22 cellular contexts compared by ENCODE assay signal in the genomic region with DNA sequence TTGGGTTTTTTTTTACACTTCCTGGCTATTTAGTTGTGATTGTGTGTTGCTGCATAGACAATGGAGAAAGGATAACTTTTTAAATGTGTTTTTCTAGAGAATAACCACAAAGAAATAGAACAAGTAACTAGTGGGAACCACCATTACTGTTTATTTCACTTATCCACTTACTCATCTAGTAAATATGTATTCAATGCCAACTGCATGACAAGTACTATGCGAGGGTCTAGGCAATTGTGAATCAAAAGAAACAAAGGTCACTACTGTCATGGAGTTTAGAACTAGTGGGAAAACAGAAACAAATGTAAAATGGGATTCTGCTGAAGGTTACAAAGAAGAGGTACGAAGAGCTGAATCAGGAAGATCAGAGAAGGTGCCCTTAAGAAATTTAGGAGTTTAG.
A peak's percentile ranks its signal among the peaks of the same experiment; 100 is the strongest.
DNase-seq lines count a peak whose midpoint lies in the region; ATAC-seq and TF ChIP-seq lines count a peak whose summit lies in the region.
"Had no signal": no experiment of that assay in that cellular context is flagged by ENCODE, and none has a peak within 500 bp of the region (broad histone marks: within the 10 kb centered on the region; RNA-seq: fewer than 3 reads in every experiment).

No MANE protein-coding gene starts in this region.

- intact Hi-C loops in ascending aorta (cut with DNase I) = no loop called here

- peak overlapping the region; percentile 9 for H2AFZ ChIP-seq in smooth muscle cell (ENCODE audit: low read depth)

- peaks cover 5% of the 10 kb centered on the region; the same call in 1 of the 2 replicates for H3K9me3 Mint-ChIP-seq in WTC11

- WGBS in smooth muscle cell (ENCODE audit: low lambda C conversion rate) = 41% methylated on average over 2 of the region's 2 CpGs

- H3K36me3 Mint-ChIP-seq in WTC11 = no peaks in the 10 kb centered on the region
- H3K36me3 Mint-ChIP-seq: activated naive CD8-positive, alpha-beta T cell treated with anti-CD3 and anti-CD28 coated beads, Interleukin-2, amount 10 ng/mL, durations not matched to agents 7 days and 5 days had no signal

- H3K9ac ChIP-seq in smooth muscle cell (ENCODE audit: low read depth) = no peak overlapping the region

- no peaks in the 10 kb centered on the region for H3K27me3 Mint-ChIP-seq in WTC11 (ENCODE audit: low read depth)
- H3K27me3 Mint-ChIP-seq: activated naive CD8-positive, alpha-beta T cell treated with anti-CD3 and anti-CD28 coated beads, Interleukin-2, amount 10 ng/mL, durations not matched to agents 7 days and 5 days had no signal

- H3K27me3 ChIP-seq in smooth muscle cell (ENCODE audit: low read depth) (no peaks in the 10 kb centered on the region), ascending aorta (no peaks in the 10 kb centered on the region)
- H3K27me3 ChIP-seq: gastrocnemius medialis had no signal

- H3K4me1 ChIP-seq in smooth muscle cell (ENCODE audit: low read depth) = peaks cover 5% of the 10 kb centered on the region
- no peaks in the 10 kb centered on the region for H3K4me1 ChIP-seq in ascending aorta
- H3K4me1 ChIP-seq: gastrocnemius medialis had no signal

- H3K4me1 Mint-ChIP-seq in WTC11 = peaks cover 17% of the 10 kb centered on the region
- H3K4me1 Mint-ChIP-seq: activated naive CD8-positive, alpha-beta T cell treated with anti-CD3 and anti-CD28 coated beads, Interleukin-2, amount 10 ng/mL, durations not matched to agents 7 days and 5 days had no signal

- no peak; the same call in 1 of the 2 replicates for ATAC-seq in WTC11
- ATAC-seq in GM21529 (IDR thresholded peaks at IDR 0.05; ENCODE audit: unreplicated experiment) = no peak
- ATAC-seq: gastrocnemius medialis, right cardiac atrium had no signal

- H4K20me1 ChIP-seq in smooth muscle cell (ENCODE audit: low read depth) = no peaks in the 10 kb centered on the region

- H3K4me3 ChIP-seq in smooth muscle cell (no peak overlapping the region), ascending aorta (no peak overlapping the region)
- H3K4me3 ChIP-seq: gastrocnemius medialis, lung had no signal

- peak overlapping the region; percentile 28 for H3K27ac ChIP-seq in smooth muscle cell (ENCODE audit: low read depth)
- no peak overlapping the region for H3K27ac ChIP-seq in ascending aorta
- H3K27ac ChIP-seq: 22Rv1, gastrocnemius medialis had no signal

- H3K9me3 ChIP-seq in smooth muscle cell (replicated peaks; ENCODE audit: low read depth) = no peaks in the 10 kb centered on the region
- no peaks in the 10 kb centered on the region for H3K9me3 ChIP-seq in ascending aorta
- H3K9me3 ChIP-seq: gastrocnemius medialis had no signal

- no peak overlapping the region for H3K4me3 Mint-ChIP-seq in WTC11
- H3K4me3 Mint-ChIP-seq: activated naive CD8-positive, alpha-beta T cell treated with anti-CD3 and anti-CD28 coated beads, Interleukin-2, amount 10 ng/mL, durations not matched to agents 7 days and 5 days had no signal

- no peaks in the 10 kb centered on the region for H3K79me2 ChIP-seq in smooth muscle cell (ENCODE audit: low read depth)

- H3K4me2 ChIP-seq in smooth muscle cell = peak overlapping the region; percentile 9

- DNase-seq in DMS53 (lab: John Stamatoyannopoulos, UW) = peak; percentile 0
- DNase-seq in DMS53 treated with DMSO at 0.1 percent for 48 hours (lab: John Stamatoyannopoulos, UW; ENCODE audit: unreplicated experiment) = no peak
- no peak for DNase-seq in WTC11 (ENCODE audit: low spot score)
- DNase-seq in fibroblast of peridontal ligament (ENCODE audit: extremely low read depth) = peak; percentile 44
- no peak for DNase-seq in smooth muscle cell (lab: John Stamatoyannopoulos, UW; ENCODE audit: unreplicated experiment)
- DNase-seq in ascending aorta (ENCODE audit: low spot score in 2 of 2) = no peak
- no peak for DNase-seq in stimulated activated CD4-positive, alpha-beta T cell treated with anti-CD3 and anti-CD28 coated beads, Interleukin-2, amount 100 ng/mL, for 48 hours
- DNase-seq: activated CD4-positive, alpha-beta T cell treated with anti-CD3 and anti-CD28 coated beads for 4 hours; activated naive CD8-positive, alpha-beta T cell treated with anti-CD3 and anti-CD28 coated beads, Interleukin-2, amount 10 ng/mL, durations not matched to agents 7 days and 5 days; dermis blood vessel endothelial cell; gastrocnemius medialis; GDM1; kidney; NCI-H1417 treated with DMSO at 0.1 percent for 48 hours; NCI-H69; right cardiac atrium; Right ventricle myocardium superior; stimulated activated CD4-positive, alpha-beta T cell treated with anti-CD3 and anti-CD28 coated beads, Interleukin-15, amount 100 ng/mL, for 24 hours; T-helper 1 cell had no signal

- POLR2A ChIA-PET in WTC11 (lab: Charles Lee) = no interaction called here

- TF ChIP-seq CTCF in WTC11 (IDR thresholded peaks at IDR 0.05) (no peak), smooth muscle cell (IDR thresholded peaks at IDR 0.05; ENCODE audit: borderline replicate concordance, insufficient read depth, poor library complexity, severe bottlenecking) (no peak), ascending aorta (IDR thresholded peaks at IDR 0.05) (no peak)

- no peaks in the 10 kb centered on the region for H3F3A ChIP-seq in smooth muscle cell (ENCODE audit: low read depth)

- H3K36me3 ChIP-seq in smooth muscle cell (ENCODE audit: low read depth) (no peaks in the 10 kb centered on the region), ascending aorta (no peaks in the 10 kb centered on the region)
- H3K36me3 ChIP-seq: gastrocnemius medialis had no signal

- H3K27ac Mint-ChIP-seq in WTC11 = peak overlapping the region; percentile 19
- H3K27ac Mint-ChIP-seq: activated naive CD8-positive, alpha-beta T cell treated with anti-CD3 and anti-CD28 coated beads, Interleukin-2, amount 10 ng/mL, durations not matched to agents 7 days and 5 days had no signal

- CTCF ChIA-PET in WTC11 (lab: Charles Lee) = no interaction called here

TF ChIP-seq in WTC11, 78 proteins besides CTCF, POLR2A, EP300 and RAD21:
- TF ChIP-seq PRRX2 (CRISPR knock-in tag; IDR thresholded peaks at IDR 0.05) (no peak), FOXK1 (CRISPR knock-in tag; IDR thresholded peaks at IDR 0.05) (no peak), TEAD4 (CRISPR knock-in tag; IDR thresholded peaks at IDR 0.05) (no peak), ESRRA (CRISPR knock-in tag; IDR thresholded peaks at IDR 0.05; ENCODE audit: borderline replicate concordance) (no peak), ELF4 (CRISPR knock-in tag; IDR thresholded peaks at IDR 0.05; ENCODE audit: low read depth) (no peak), ETV6 (CRISPR knock-in tag; IDR thresholded peaks at IDR 0.05) (no peak), GRHL2 (CRISPR knock-in tag; IDR thresholded peaks at IDR 0.05; ENCODE audit: insufficient replicate concordance, severe bottlenecking) (no peak), JUN (CRISPR knock-in tag; IDR thresholded peaks at IDR 0.05) (no peak), TP53 (CRISPR knock-in tag; IDR thresholded peaks at IDR 0.05) (no peak), ZNF317 (CRISPR knock-in tag; IDR thresholded peaks at IDR 0.05; ENCODE audit: borderline replicate concordance, low read depth) (no peak), JAZF1 (CRISPR knock-in tag; IDR thresholded peaks at IDR 0.05) (no peak)
- TF ChIP-seq, protein P1, sequence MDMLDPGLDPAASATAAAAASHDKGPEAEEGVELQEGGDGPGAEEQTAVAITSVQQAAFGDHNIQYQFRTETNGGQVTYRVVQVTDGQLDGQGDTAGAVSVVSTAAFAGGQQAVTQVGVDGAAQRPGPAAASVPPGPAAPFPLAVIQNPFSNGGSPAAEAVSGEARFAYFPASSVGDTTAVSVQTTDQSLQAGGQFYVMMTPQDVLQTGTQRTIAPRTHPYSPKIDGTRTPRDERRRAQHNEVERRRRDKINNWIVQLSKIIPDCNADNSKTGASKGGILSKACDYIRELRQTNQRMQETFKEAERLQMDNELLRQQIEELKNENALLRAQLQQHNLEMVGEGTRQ (CRISPR knock-in tag; IDR thresholded peaks at IDR 0.05) = no peak
- TF ChIP-seq, protein P2, sequence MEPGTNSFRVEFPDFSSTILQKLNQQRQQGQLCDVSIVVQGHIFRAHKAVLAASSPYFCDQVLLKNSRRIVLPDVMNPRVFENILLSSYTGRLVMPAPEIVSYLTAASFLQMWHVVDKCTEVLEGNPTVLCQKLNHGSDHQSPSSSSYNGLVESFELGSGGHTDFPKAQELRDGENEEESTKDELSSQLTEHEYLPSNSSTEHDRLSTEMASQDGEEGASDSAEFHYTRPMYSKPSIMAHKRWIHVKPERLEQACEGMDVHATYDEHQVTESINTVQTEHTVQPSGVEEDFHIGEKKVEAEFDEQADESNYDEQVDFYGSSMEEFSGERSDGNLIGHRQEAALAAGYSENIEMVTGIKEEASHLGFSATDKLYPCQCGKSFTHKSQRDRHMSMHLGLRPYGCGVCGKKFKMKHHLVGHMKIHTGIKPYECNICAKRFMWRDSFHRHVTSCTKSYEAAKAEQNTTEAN (CRISPR knock-in tag; IDR thresholded peaks at IDR 0.05) = no peak
- TF ChIP-seq, protein P3, sequence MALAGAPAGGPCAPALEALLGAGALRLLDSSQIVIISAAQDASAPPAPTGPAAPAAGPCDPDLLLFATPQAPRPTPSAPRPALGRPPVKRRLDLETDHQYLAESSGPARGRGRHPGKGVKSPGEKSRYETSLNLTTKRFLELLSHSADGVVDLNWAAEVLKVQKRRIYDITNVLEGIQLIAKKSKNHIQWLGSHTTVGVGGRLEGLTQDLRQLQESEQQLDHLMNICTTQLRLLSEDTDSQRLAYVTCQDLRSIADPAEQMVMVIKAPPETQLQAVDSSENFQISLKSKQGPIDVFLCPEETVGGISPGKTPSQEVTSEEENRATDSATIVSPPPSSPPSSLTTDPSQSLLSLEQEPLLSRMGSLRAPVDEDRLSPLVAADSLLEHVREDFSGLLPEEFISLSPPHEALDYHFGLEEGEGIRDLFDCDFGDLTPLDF (CRISPR knock-in tag; IDR thresholded peaks at IDR 0.05) = no peak
- TF ChIP-seq, protein P4, sequence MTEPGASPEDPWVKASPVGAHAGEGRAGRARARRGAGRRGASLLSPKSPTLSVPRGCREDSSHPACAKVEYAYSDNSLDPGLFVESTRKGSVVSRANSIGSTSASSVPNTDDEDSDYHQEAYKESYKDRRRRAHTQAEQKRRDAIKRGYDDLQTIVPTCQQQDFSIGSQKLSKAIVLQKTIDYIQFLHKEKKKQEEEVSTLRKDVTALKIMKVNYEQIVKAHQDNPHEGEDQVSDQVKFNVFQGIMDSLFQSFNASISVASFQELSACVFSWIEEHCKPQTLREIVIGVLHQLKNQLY (CRISPR knock-in tag; IDR thresholded peaks at IDR 0.05) = no peak

Comparison
In these comparisons a context has a peak if more than half of its experiments do, and no peak if none do; other contexts are left out.
1. DNase-seq: peak in DMS53 (single experiment) and fibroblast of peridontal ligament (single experiment); none in DMS53 treated with DMSO at 0.1 percent for 48 hours (single experiment), WTC11 (single experiment), smooth muscle cell (single experiment), ascending aorta (0 of 2) and stimulated activated CD4-positive, alpha-beta T cell treated with anti-CD3 and anti-CD28 coated beads, Interleukin-2, amount 100 ng/mL, for 48 hours (0 of 2).